Comparison of ENCODE assay signal across 8 cellular contexts in the genomic region with DNA sequence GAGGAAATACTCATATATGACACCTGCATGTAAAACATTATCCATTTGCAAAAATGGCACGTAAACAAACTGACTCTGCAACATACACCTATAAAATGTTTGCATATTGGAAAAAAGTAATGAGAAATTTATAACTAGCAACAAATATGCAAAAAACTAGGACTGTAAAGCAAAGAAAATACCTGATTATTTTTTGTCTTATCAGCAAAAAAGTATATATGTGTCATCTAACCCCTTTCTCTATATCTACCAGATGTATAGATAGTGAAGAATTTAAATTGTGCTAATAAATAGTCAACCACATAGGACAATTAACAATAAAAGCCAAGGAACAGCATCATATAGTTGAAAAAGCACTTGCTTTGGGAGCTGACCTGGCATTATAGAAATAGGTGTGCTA.
"Had no signal": no experiment of that assay in that cellular context is flagged by ENCODE, and none has a peak within 500 bp of the region (broad histone marks: within the 10 kb centered on the region; RNA-seq: fewer than 3 reads in every experiment).

No MANE protein-coding gene starts in this region.

- H3K27me3 Mint-ChIP-seq: IgD-negative memory B cell had no signal

- DNase-seq: H7, HFFc6, KG1 had no signal

- H3K27ac ChIP-seq: HL-60 had no signal

- H3K9me3 ChIP-seq: HAP-1 had no signal

- H3K4me3 Mint-ChIP-seq: GM23338, HFFc6, IgD-negative memory B cell had no signal

- H3K4me2 ChIP-seq: GM23338 had no signal

- H3K4me1 Mint-ChIP-seq: IgD-negative memory B cell had no signal

- H3K4me3 ChIP-seq: GM23338, HAP-1 had no signal

- H2AFZ ChIP-seq: GM23338 had no signal

- H3K36me3 ChIP-seq: HAP-1 had no signal

- H3K36me3 Mint-ChIP-seq: IgD-negative memory B cell had no signal

- ATAC-seq: GM23338, HCT116 had no signal
